18 cellular contexts compared by ENCODE assay signal in the genomic region with DNA sequence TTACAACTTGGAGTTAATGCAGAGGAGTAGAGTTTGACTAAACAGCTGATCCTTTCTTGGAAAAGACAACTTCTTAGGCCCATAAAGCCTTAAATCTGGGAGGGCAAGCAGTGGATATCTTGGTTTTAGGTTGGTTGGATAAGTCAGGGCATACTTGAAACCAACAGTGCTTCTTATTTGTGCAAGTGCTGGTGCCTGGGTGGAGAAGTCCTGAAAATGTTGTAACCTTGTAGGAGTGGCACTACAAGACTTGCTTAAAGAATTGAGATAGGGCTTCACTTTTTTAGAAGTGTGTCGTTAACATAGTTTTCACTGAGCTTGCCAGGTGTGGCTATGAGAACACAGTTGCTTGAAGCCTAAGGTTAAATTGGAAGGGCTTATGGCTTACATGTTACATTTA.
"Had no signal": no experiment of that assay in that cellular context is flagged by ENCODE, and none has a peak within 500 bp of the region (broad histone marks: within the 10 kb centered on the region; RNA-seq: fewer than 3 reads in every experiment).

No MANE protein-coding gene starts in this region.

- H3K4me3 ChIP-seq: esophagus squamous epithelium, mucosa of descending colon, spleen, testis had no signal

- H3K27ac ChIP-seq: esophagus squamous epithelium, spleen, testis had no signal

- H3K9me3 Mint-ChIP-seq: activated B cell treated with CpG ODN at 0.5 μM for 24 hours; activated CD4-positive, alpha-beta memory T cell treated with anti-CD3 and anti-CD28 coated beads for 36 hours; activated T-helper 2 cell treated with anti-CD3 and anti-CD28 coated beads, Interferon-gamma antibody, Interleukin-2, Interleukin-4, amounts not matched to agents 10 μg/mL and 5 μg/mL and 100 μg/mL, durations not matched to agents 14 hours and 24 hours and 36 hours; immature natural killer cell; naive B cell; stimulated activated memory B cell treated with anti-CD40 and anti-IgM and Interleukin-4, amounts not matched to agents 10 μg/mL and 1 μg/mL and 100 μg/mL, for 72 hours had no signal

- H3K9me3 ChIP-seq: esophagus squamous epithelium, mucosa of descending colon, spleen, testis had no signal

- ATAC-seq: mucosa of descending colon; stimulated activated memory B cell treated with anti-CD40 and anti-IgM and Interleukin-4, amounts not matched to agents 10 μg/mL and 1 μg/mL and 100 μg/mL, for 72 hours had no signal

- H3K27me3 Mint-ChIP-seq: activated B cell treated with CpG ODN at 0.5 μM for 24 hours; activated CD4-positive, alpha-beta memory T cell treated with anti-CD3 and anti-CD28 coated beads for 36 hours; naive B cell; stimulated activated memory B cell treated with anti-CD40 and anti-IgM and Interleukin-4, amounts not matched to agents 10 μg/mL and 1 μg/mL and 100 μg/mL, for 72 hours had no signal

- H3K27me3 ChIP-seq: esophagus squamous epithelium, spleen, testis had no signal

- H3K4me3 Mint-ChIP-seq: activated B cell treated with CpG ODN at 0.5 μM for 24 hours; activated CD4-positive, alpha-beta memory T cell treated with anti-CD3 and anti-CD28 coated beads for 36 hours; immature natural killer cell; stimulated activated memory B cell treated with anti-CD40 and anti-IgM and Interleukin-4, amounts not matched to agents 10 μg/mL and 1 μg/mL and 100 μg/mL, for 72 hours had no signal

- DNase-seq: activated B cell treated with CpG ODN at 0.5 μM for 24 hours; activated CD4-positive, alpha-beta memory T cell treated with anti-CD3 and anti-CD28 coated beads for 36 hours; activated CD4-positive, alpha-beta T cell treated with anti-CD3 and anti-CD28 coated beads for 4 hours; activated naive CD4-positive, alpha-beta T cell treated with Interleukin-2 at 50 U/mL for 16 hours; activated T-cell treated with anti-CD3 and anti-CD28 coated beads for 4 hours; aorta; effector CD8-positive, alpha-beta T cell; esophagus squamous epithelium; immature natural killer cell; mesenchymal stem cell; mucosa of descending colon; naive B cell; posterior cingulate gyrus; spleen; stimulated activated CD4-positive, alpha-beta T cell treated with anti-CD3 and anti-CD28 coated beads, Interleukin-4, amount 100 ng/mL, for 4 hours; testis had no signal

- H3K27ac Mint-ChIP-seq: activated B cell treated with CpG ODN at 0.5 μM for 24 hours; activated CD4-positive, alpha-beta memory T cell treated with anti-CD3 and anti-CD28 coated beads for 36 hours; activated T-helper 2 cell treated with anti-CD3 and anti-CD28 coated beads, Interferon-gamma antibody, Interleukin-2, Interleukin-4, amounts not matched to agents 10 μg/mL and 5 μg/mL and 100 μg/mL, durations not matched to agents 14 hours and 24 hours and 36 hours; stimulated activated memory B cell treated with anti-CD40 and anti-IgM and Interleukin-4, amounts not matched to agents 10 μg/mL and 1 μg/mL and 100 μg/mL, for 72 hours had no signal
